Comparison of ENCODE assay signal across 21 cellular contexts in the genomic region with DNA sequence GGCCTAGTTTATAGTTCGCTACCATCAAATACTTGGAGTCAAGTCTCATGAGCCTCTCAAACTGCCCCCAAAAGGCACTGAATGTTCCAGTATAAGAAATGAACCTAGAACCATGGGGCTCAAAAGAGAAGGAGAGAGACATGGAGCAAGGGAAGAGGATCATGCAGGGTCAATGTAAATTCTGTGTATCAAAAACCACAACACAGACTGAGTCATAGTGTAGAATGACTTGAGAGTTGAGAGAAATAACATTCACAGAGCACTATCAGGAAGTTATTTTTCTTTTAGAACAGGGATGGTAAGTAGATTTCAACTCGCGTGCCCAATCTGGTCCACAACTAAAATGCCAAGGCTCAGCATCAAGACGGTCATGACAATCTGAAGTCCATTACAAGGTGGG. TPM values are rescaled to one million over a fixed set of nuclear protein-coding genes. Genes with fewer than 3 reads are reported as not detected.
DNase-seq lines count a peak whose midpoint lies in the region; ATAC-seq and TF ChIP-seq lines count a peak whose summit lies in the region.
"Had no signal": no experiment of that assay in that cellular context is flagged by ENCODE, and none has a peak within 500 bp of the region (broad histone marks: within the 10 kb centered on the region; RNA-seq: fewer than 3 reads in every experiment).

No MANE protein-coding gene starts in this region.

- peaks cover 16% of the 10 kb centered on the region for H3K36me3 ChIP-seq in IMR-90 (ENCODE audit: control insufficient read depth, insufficient read depth, low read length)
- peaks cover 0 to 3% of the 10 kb centered on the region in 2 experiments for H3K36me3 ChIP-seq in trophoblast cell (ENCODE audit: control insufficient read depth in 1 of 2, insufficient read depth in 2 of 2, low read length in 2 of 2)

- H2BK15ac ChIP-seq in IMR-90 (ENCODE audit: low read depth, low read length), result no peak overlapping the region

- H4K20me1 ChIP-seq in IMR-90 (ENCODE audit: insufficient read depth, low read length), result peaks cover 33% of the 10 kb centered on the region

- no peak overlapping the region for H3K23ac ChIP-seq in IMR-90 (ENCODE audit: low read depth, low read length)
- H3K23ac ChIP-seq in trophoblast cell (ENCODE audit: low read length), result no peak overlapping the region

- H3K14ac ChIP-seq in IMR-90 (replicated peaks; ENCODE audit: low read depth, low read length) (peak overlapping the region; percentile 8; the same call in 1 of the 2 replicates), trophoblast cell (ENCODE audit: low read length) (no peak overlapping the region)

- peaks cover 24 to 38% of the 10 kb centered on the region in 2 donors for H3K27me3 Mint-ChIP-seq in stimulated activated naive B cell treated with anti-CD40 and anti-IgM and Interleukin-4, amounts not matched to agents 10 μg/mL and 1 μg/mL and 100 μg/mL, for 72 hours

- no peak for TF ChIP-seq RAD21 in IMR-90 (IDR thresholded peaks at IDR 0.05; ENCODE audit: low read length)

- no peak overlapping the region for H2AK5ac ChIP-seq in IMR-90 (ENCODE audit: low read depth, low read length)
- no peak overlapping the region for H2AK5ac ChIP-seq in trophoblast cell (ENCODE audit: low read length)

- H3K9me3 ChIP-seq in IMR-90 (ENCODE audit: control insufficient read depth, insufficient read depth, low read length), result no peaks in the 10 kb centered on the region
- no peaks in the 10 kb centered on the region for H3K9me3 ChIP-seq in trophoblast cell (ENCODE audit: insufficient read depth, low read depth, low read length)

- H3K18ac ChIP-seq in IMR-90 (ENCODE audit: low read depth, low read length) (no peak overlapping the region), trophoblast cell (ENCODE audit: low read length) (no peak overlapping the region)

- peaks cover 32% of the 10 kb centered on the region for H3K9me1 ChIP-seq in IMR-90 (ENCODE audit: insufficient read depth, low read length)

- TF ChIP-seq CTCF in IMR-90 (conservative IDR thresholded peaks at IDR 0.05; ENCODE audit: low read depth, low read length) (no peak), foreskin keratinocyte (conservative IDR thresholded peaks at IDR 0.05) (no peak)

- in situ Hi-C loops in IMR-90 (cut with MboI; ENCODE audit: low sequenced_read_pairs), result loop anchor here (5.0 to 25.0 kb wide), 2 partner anchors 334 to 361 kb away; no protein-coding TSS in a partner anchor

- peaks cover 15% of the 10 kb centered on the region for H3K4me1 ChIP-seq in IMR-90 (ENCODE audit: control insufficient read depth, insufficient read depth, low read length)
- H3K4me1 ChIP-seq in foreskin keratinocyte, result peaks cover 19% of the 10 kb centered on the region
- peaks cover 0 to 2% of the 10 kb centered on the region in 2 experiments for H3K4me1 ChIP-seq in trophoblast cell (ENCODE audit: control insufficient read depth in 1 of 2, insufficient read depth in 2 of 2, low read length in 2 of 2)

- no TSS peak for BruUV-seq in IMR-90 (replicated peaks; lab: Mats Ljungman, UMichigan)

- intact Hi-C loops in IMR-90 (cut with micrococcal nuclease), result no loop called here

- H2BK5ac ChIP-seq in IMR-90 (ENCODE audit: low read depth, low read length, poor library complexity, severe bottlenecking) (no peak overlapping the region), trophoblast cell (ENCODE audit: low read depth, low read length, poor library complexity) (no peak overlapping the region)

- H2BK12ac ChIP-seq in trophoblast cell (ENCODE audit: low read length), result no peak overlapping the region

- H3K27ac Mint-ChIP-seq in stimulated activated naive B cell treated with anti-CD40 and anti-IgM and Interleukin-4, amounts not matched to agents 10 μg/mL and 1 μg/mL and 100 μg/mL, for 72 hours, result no peak overlapping the region

- no peak overlapping the region for H2AFZ ChIP-seq in IMR-90 (replicated peaks; ENCODE audit: low read length, poor library complexity)
- H2AFZ ChIP-seq in trophoblast cell (ENCODE audit: insufficient read depth, low read length, poor library complexity), result no peak overlapping the region

- no peak overlapping the region for H4K8ac ChIP-seq in IMR-90 (ENCODE audit: low read depth in 2 of 2, low read length in 2 of 2)
- no peak overlapping the region for H4K8ac ChIP-seq in trophoblast cell (ENCODE audit: low read depth, low read length)

- H3K9me3 Mint-ChIP-seq in stimulated activated naive B cell treated with anti-CD40 and anti-IgM and Interleukin-4, amounts not matched to agents 10 μg/mL and 1 μg/mL and 100 μg/mL, for 72 hours, result no peaks in the 10 kb centered on the region

- H4K5ac ChIP-seq in IMR-90 (ENCODE audit: low read depth, low read length), result no peak overlapping the region

- H2AK9ac ChIP-seq in IMR-90 (replicated peaks; ENCODE audit: low read depth, low read length, poor library complexity), result no peak overlapping the region

- H3K4me2 ChIP-seq in IMR-90 (ENCODE audit: low read depth, low read length) (no peak overlapping the region), trophoblast cell (ENCODE audit: low read length) (no peak overlapping the region)

- H4K91ac ChIP-seq in IMR-90 (ENCODE audit: insufficient read depth, low read depth, low read length) (no peak overlapping the region), trophoblast cell (ENCODE audit: low read depth, low read length) (no peak overlapping the region)

- ATAC-seq in IMR-90 (ENCODE audit: low read depth), result peak; percentile 20; the same call in 1 of the 2 replicates
- ATAC-seq in foreskin keratinocyte, result peak; percentile 10
- ATAC-seq in stimulated activated naive B cell treated with anti-CD40 and anti-IgM and Interleukin-4, amounts not matched to agents 10 μg/mL and 1 μg/mL and 100 μg/mL, for 72 hours (replicated peaks), result no peak
- ATAC-seq in SK-N-SH treated with all-trans-retinoic acid at 6 μM for 48 hours, result no peak
- ATAC-seq: GM12878, HepG2 had no signal

- H3K36me3 Mint-ChIP-seq in stimulated activated naive B cell treated with anti-CD40 and anti-IgM and Interleukin-4, amounts not matched to agents 10 μg/mL and 1 μg/mL and 100 μg/mL, for 72 hours, result no peaks in the 10 kb centered on the region

- TF ChIP-seq POLR2A in IMR-90 (IDR thresholded peaks at IDR 0.05; ENCODE audit: low read depth, low read length), result no peak

- no peaks in the 10 kb centered on the region for H3K79me2 ChIP-seq in trophoblast cell (ENCODE audit: control insufficient read depth, insufficient read depth, low read length, poor library complexity)

- WGBS in IMR-90 (ENCODE audit: extremely low coverage in 2 of 2, insufficient read length in 1 of 2), 2 experiments, result no CpG with 5 or more reads among the region's 4 CpGs
- WGBS in trophoblast cell (ENCODE audit: extremely low coverage, insufficient coverage, insufficient read length), result no CpG with 5 or more reads among the region's 4 CpGs

- no peak overlapping the region for H3K4me3 ChIP-seq in IMR-90 (ENCODE audit: insufficient read depth, low read depth, low read length)
- H3K4me3 ChIP-seq in trophoblast cell (ENCODE audit: low read depth, low read length), result no peak overlapping the region
- H3K4me3 ChIP-seq: GM12878, SK-N-MC had no signal

- H2BK120ac ChIP-seq in IMR-90 (ENCODE audit: low read depth, low read length) (no peak overlapping the region), trophoblast cell (ENCODE audit: insufficient read depth, low read length, poor library complexity) (no peak overlapping the region)

- no peak overlapping the region for H3K56ac ChIP-seq in IMR-90 (ENCODE audit: extremely low read depth, insufficient read depth, low read length)

- peaks cover 52 to 89% of the 10 kb centered on the region in 2 experiments for H3K79me1 ChIP-seq in IMR-90 (ENCODE audit: low read depth in 1 of 2, low read length in 2 of 2)
- H3K79me1 ChIP-seq in trophoblast cell (ENCODE audit: low read length), result no peaks in the 10 kb centered on the region

- H3K4me1 Mint-ChIP-seq in stimulated activated naive B cell treated with anti-CD40 and anti-IgM and Interleukin-4, amounts not matched to agents 10 μg/mL and 1 μg/mL and 100 μg/mL, for 72 hours, result no peaks in the 10 kb centered on the region

- DNase-seq in EH (ENCODE audit: low read depth) (peak; percentile 56), IMR-90 (peak; percentile 60), amniotic epithelial cell (ENCODE audit: low read depth) (peak; percentile 65), foreskin keratinocyte (no peak), middle frontal gyrus (ENCODE audit: extremely low spot score, low spot score) (no peak), trophoblast cell (no peak)
- DNase-seq in stimulated activated naive B cell treated with anti-CD40 and anti-IgM and Interleukin-4, amounts not matched to agents 10 μg/mL and 1 μg/mL and 100 μg/mL, for 72 hours, result no peak
- DNase-seq: DMS53, KG1, NCI-H1105, NCI-H146, NCI-H2029, NCI-H2171, NCI-H526, RPMI8226, SHP77 treated with DMSO at 0.1 percent for 48 hours had no signal

- no peak overlapping the region for H3K4me3 Mint-ChIP-seq in stimulated activated naive B cell treated with anti-CD40 and anti-IgM and Interleukin-4, amounts not matched to agents 10 μg/mL and 1 μg/mL and 100 μg/mL, for 72 hours

- H4K12ac ChIP-seq in trophoblast cell (ENCODE audit: low read depth, low read length), result no peak overlapping the region

- POLR2A ChIA-PET in IMR-90 (lab: Charles Lee; ENCODE audit: unreplicated experiment), result no interaction called here

- H3K9ac ChIP-seq in IMR-90 (ENCODE audit: low read depth, low read length) (no peak overlapping the region), trophoblast cell (ENCODE audit: low read length) (no peak overlapping the region)

- dilution Hi-C loops in IMR-90 (cut with HindIII; ENCODE audit: low sequenced_read_pairs, unreplicated experiment), result no loop called here

- no peak overlapping the region for H3K4ac ChIP-seq in IMR-90 (ENCODE audit: low read depth, low read length)
- H3K4ac ChIP-seq in trophoblast cell (ENCODE audit: low read depth, low read length), result no peak overlapping the region

- H3K27me3 ChIP-seq in IMR-90 (ENCODE audit: control insufficient read depth, insufficient read depth, low read length) (no peaks in the 10 kb centered on the region), foreskin keratinocyte (no peaks in the 10 kb centered on the region), trophoblast cell (ENCODE audit: insufficient read depth, low read length) (no peaks in the 10 kb centered on the region)

- no peak overlapping the region for H3K27ac ChIP-seq in IMR-90 (ENCODE audit: insufficient read depth, low read length)
- no peak overlapping the region for H3K27ac ChIP-seq in foreskin keratinocyte
- H3K27ac ChIP-seq in trophoblast cell (ENCODE audit: low read depth, low read length), result no peak overlapping the region
- H3K27ac ChIP-seq: C4-2B, SK-N-MC had no signal

- CTCF ChIA-PET in IMR-90 (lab: Yijun Ruan, JAX), result no interaction called here

- no peak overlapping the region for H2BK20ac ChIP-seq in IMR-90 (ENCODE audit: low read depth, low read length)

TF ChIP-seq in SK-N-SH treated with all-trans-retinoic acid at 6 μM for 48 hours, 23 proteins besides CTCF, POLR2A, EP300 and RAD21 (continues in another document):
- TF ChIP-seq OSR1 (CRISPR knock-in tag; IDR thresholded peaks at IDR 0.05) (no peak), PPARA (CRISPR knock-in tag; IDR thresholded peaks at IDR 0.05; ENCODE audit: borderline replicate concordance) (no peak)

RNA-seq across cellular contexts. Expression of gene GNG12, which starts 59.8 kb away (rescaled TPM):
- 132 and 233 TPM in 2 replicates for total RNA-seq in IMR-90 (2012; rRNA removed)
- 74.4 and 92.3 TPM in 2 replicates for polyA plus RNA-seq in IMR-90 (2012; rRNA removed)
- polyA plus RNA-seq in IMR-90 (2012; cell fraction: cytosol; rRNA removed), result 15.5 and 25.7 TPM in 2 replicates
- polyA plus RNA-seq in IMR-90 (2012; cell fraction: nucleus; rRNA removed; ENCODE audit: low replicate concordance), result 4.8 and 43.9 TPM in 2 replicates
- 203 and 223 TPM in 2 replicates for total RNA-seq in foreskin keratinocyte
- polyA plus RNA-seq in foreskin keratinocyte, result 67.8 and 74.1 TPM in 2 replicates
- 44.5 and 46.2 TPM in 2 replicates for polyA plus RNA-seq in trophoblast cell (2013)

Comparison
In these comparisons a context has a peak if more than half of its experiments do, and no peak if none do; other contexts are left out.
1. DNase-seq: peak in EH (single experiment), IMR-90 (single experiment) and amniotic epithelial cell (single experiment); none in foreskin keratinocyte (0 of 2), stimulated activated naive B cell treated with anti-CD40 and anti-IgM and Interleukin-4, amounts not matched to agents 10 μg/mL and 1 μg/mL and 100 μg/mL, for 72 hours (single experiment), middle frontal gyrus (single experiment) and trophoblast cell (0 of 2).
2. ATAC-seq: peak in IMR-90 (single experiment) and foreskin keratinocyte (single experiment); none in stimulated activated naive B cell treated with anti-CD40 and anti-IgM and Interleukin-4, amounts not matched to agents 10 μg/mL and 1 μg/mL and 100 μg/mL, for 72 hours (0 of 2) and SK-N-SH treated with all-trans-retinoic acid at 6 μM for 48 hours (single experiment).